ENCODE assay signal across 12 cellular contexts in genomic region chr18:24011095-24011917, GRCh38. TPM values are rescaled to one million over a fixed set of nuclear protein-coding genes. Genes with fewer than 3 reads are reported as not detected.
DNase-seq lines count a peak whose midpoint lies in the region; ATAC-seq and TF ChIP-seq lines count a peak whose summit lies in the region.
"Had no signal": no experiment of that assay in that cellular context is flagged by ENCODE, and none has a peak within 500 bp of the region (broad histone marks: within the 10 kb centered on the region; RNA-seq: fewer than 3 reads in every experiment).

No MANE protein-coding gene starts in this region.

- H3K27ac ChIP-seq in MM.1S (ENCODE audit: low read length) (no peak overlapping the region), spleen (peak overlapping the region; percentile 48 to 84 (median 76)), aorta (ENCODE audit: low read depth in 1 of 2, low read length in 2 of 2) (no peak overlapping the region)
- H3K27ac ChIP-seq: coronary artery had no signal

- H3K4me1 ChIP-seq in MM.1S (ENCODE audit: low read length) (peaks cover 36% of the 10 kb centered on the region), spleen (peaks cover 36 to 84% (median 59%) of the 10 kb centered on the region in 6 donors), aorta (ENCODE audit: control insufficient read depth in 1 of 2, insufficient read depth in 2 of 2, low read length in 2 of 2) (no peaks in the 10 kb centered on the region)

- H3K9me3 Mint-ChIP-seq in activated T-cell treated with anti-CD3 and anti-CD28 coated beads, Interleukin-2, amount 50 U/mL, for 24 hours, result no peaks in the 10 kb centered on the region
- no peaks in the 10 kb centered on the region for H3K9me3 Mint-ChIP-seq in activated naive CD4-positive, alpha-beta T cell treated with anti-CD3 and anti-CD28 coated beads, Interleukin-2, amount 50 U/mL, for 72 hours

- H4K20me1 ChIP-seq in MM.1S (ENCODE audit: insufficient read depth, low read length), result no peaks in the 10 kb centered on the region; the same call in 1 of the 2 replicates

- TF ChIP-seq POLR2A in spleen (IDR thresholded peaks at IDR 0.05), result no peak

- H2AFZ ChIP-seq in MM.1S (ENCODE audit: low read length), result no peak overlapping the region

- peaks cover 15% of the 10 kb centered on the region for H3F3A ChIP-seq in MM.1S (ENCODE audit: insufficient read depth, low read length)

- no peak for ATAC-seq in activated naive CD4-positive, alpha-beta T cell treated with anti-CD3 and anti-CD28 coated beads, Interleukin-2, amount 50 U/mL, for 72 hours
- ATAC-seq in HG03442 (IDR thresholded peaks at IDR 0.05; ENCODE audit: unreplicated experiment) (no peak), aorta (ENCODE audit: low FRiP score) (no peak)
- ATAC-seq: Panc1 had no signal

- peaks cover 34% of the 10 kb centered on the region for H3K27me3 ChIP-seq in MM.1S (replicated peaks; ENCODE audit: insufficient read depth, low read length)
- no peaks in the 10 kb centered on the region for H3K27me3 ChIP-seq in spleen (replicated peaks in 1 of 7)
- no peaks in the 10 kb centered on the region for H3K27me3 ChIP-seq in aorta (ENCODE audit: control insufficient read depth in 1 of 2, insufficient read depth in 2 of 2, low read length in 1 of 2)

- H3K79me2 ChIP-seq in MM.1S (ENCODE audit: low read length), result no peaks in the 10 kb centered on the region

- no peak for DNase-seq in activated T-cell treated with anti-CD3 and anti-CD28 coated beads, Interleukin-2, amount 50 U/mL, for 24 hours
- no peak for DNase-seq in activated T-cell treated with anti-CD3 and anti-CD28 coated beads, Interleukin-2, amount 50 U/mL, for 1 hour
- no peak for DNase-seq in MM.1S
- no peak for DNase-seq in activated naive CD4-positive, alpha-beta T cell treated with anti-CD3 and anti-CD28 coated beads, Interleukin-2, amount 50 U/mL, for 72 hours (ENCODE audit: low spot score in 2 of 2)
- no peak for DNase-seq in spleen
- DNase-seq in head of caudate nucleus, result no peak
- DNase-seq in aorta, result no peak
- DNase-seq: activated CD4-positive, alpha-beta T cell treated with anti-CD3 and anti-CD28 coated beads, Interleukin-2, amount 50 U/mL, for 48 hours; amniotic stem cell had no signal

- H3K36me3 ChIP-seq in MM.1S (replicated peaks; ENCODE audit: insufficient read depth, low read length), result no peaks in the 10 kb centered on the region
- no peaks in the 10 kb centered on the region for H3K36me3 ChIP-seq in spleen
- H3K36me3 ChIP-seq in aorta (ENCODE audit: control insufficient read depth in 1 of 2, insufficient read depth in 2 of 2, low read length in 1 of 2), result no peaks in the 10 kb centered on the region

- peak overlapping the region; percentile 54 for H3K27ac Mint-ChIP-seq in activated T-cell treated with anti-CD3 and anti-CD28 coated beads, Interleukin-2, amount 50 U/mL, for 24 hours
- peak overlapping the region; percentile 65 to 73 for H3K27ac Mint-ChIP-seq in activated naive CD4-positive, alpha-beta T cell treated with anti-CD3 and anti-CD28 coated beads, Interleukin-2, amount 50 U/mL, for 72 hours

- no peaks in the 10 kb centered on the region for H3K9me3 ChIP-seq in MM.1S (replicated peaks; ENCODE audit: insufficient read depth, low read length)
- no peaks in the 10 kb centered on the region for H3K9me3 ChIP-seq in spleen
- no peaks in the 10 kb centered on the region for H3K9me3 ChIP-seq in aorta (ENCODE audit: control insufficient read depth, low read length)

- no peak for TF ChIP-seq CTCF in MM.1S (IDR thresholded peaks at IDR 0.05; ENCODE audit: low read length)
- no peak for TF ChIP-seq CTCF in spleen (IDR thresholded peaks at IDR 0.05 in 8 of 11, conservative IDR thresholded peaks at IDR 0.05 in 3 of 11)

- H3K4me1 Mint-ChIP-seq in activated T-cell treated with anti-CD3 and anti-CD28 coated beads, Interleukin-2, amount 50 U/mL, for 24 hours (ENCODE audit: low read depth), result peaks cover 71% of the 10 kb centered on the region

- intact Hi-C loops in spleen (cut with DNase I; ENCODE audit: low total_unique reads) (loop anchor here (10.0 kb wide), 1 partner anchor 103 kb away; no protein-coding TSS in a partner anchor), head of caudate nucleus (cut with DNase I) (no loop called here), aorta (cut with DNase I) (loop anchor here in 1 of 2 donors (10.0 kb wide), 1 partner anchor 103 kb away; no protein-coding TSS in a partner anchor)

- peak overlapping the region; percentile 42 for H3K4me3 Mint-ChIP-seq in activated T-cell treated with anti-CD3 and anti-CD28 coated beads, Interleukin-2, amount 50 U/mL, for 24 hours

- no peaks in the 10 kb centered on the region for H3K9me2 ChIP-seq in MM.1S (replicated peaks; ENCODE audit: insufficient read depth, low read length)

- H3K27me3 Mint-ChIP-seq in activated T-cell treated with anti-CD3 and anti-CD28 coated beads, Interleukin-2, amount 50 U/mL, for 24 hours, result no peaks in the 10 kb centered on the region

- H3K4me3 ChIP-seq in MM.1S (ENCODE audit: low read length) (no peak overlapping the region), spleen (peak overlapping the region in 1 of 8 donors; percentile 21), aorta (ENCODE audit: low read length in 2 of 2) (no peak overlapping the region)
- H3K4me3 ChIP-seq: coronary artery had no signal

- H3K4me2 ChIP-seq in MM.1S (ENCODE audit: low read depth, low read length), result 0 out of 2 replicates have a peak overlapping the region, but pooled peaks have one; percentile 2

- WGBS in spleen, 5 donors, result 52 to 58% (median 54%) methylated on average over 5 of the region's 5 CpGs
- WGBS in aorta, 2 donors, result 84 to 85% methylated on average over 5 of the region's 5 CpGs

- no peak overlapping the region for H3K9ac ChIP-seq in MM.1S (ENCODE audit: low read length)

- H3K36me3 Mint-ChIP-seq in activated T-cell treated with anti-CD3 and anti-CD28 coated beads, Interleukin-2, amount 50 U/mL, for 24 hours (ENCODE audit: low read depth), result peaks cover 12% of the 10 kb centered on the region
- H3K36me3 Mint-ChIP-seq in activated naive CD4-positive, alpha-beta T cell treated with anti-CD3 and anti-CD28 coated beads, Interleukin-2, amount 50 U/mL, for 72 hours, result peaks cover 6 to 11% of the 10 kb centered on the region in 2 donors

RNA-seq across cellular contexts. Expression of gene TTC39C, which starts 3.2 kb away (rescaled TPM):
- total RNA-seq in activated naive CD4-positive, alpha-beta T cell treated with anti-CD3 and anti-CD28 coated beads, Interleukin-2, amount 50 U/mL, for 72 hours, result 10 to 100 TPM; 44.0 to 46.2 TPM
- total RNA-seq in spleen, result 10 to 100 TPM; 23.2 to 52.3 (median 30.4) TPM
- polyA plus RNA-seq in spleen, result 10 to 100 TPM; 15.4 to 21.8 (median 16.6) TPM
- total RNA-seq in aorta, result 10 to 100 TPM; 13.4 to 21.2 TPM
- 10 to 100 TPM in 1 of 2 donors, 1 to 10 TPM in 1; 2.3 to 14.8 TPM for polyA plus RNA-seq in aorta

Comparison
In these comparisons a context has a peak if more than half of its experiments do, and no peak if none do; other contexts are left out.
1. H3K27ac ChIP-seq: peak in spleen (8 of 8); none in MM.1S (single experiment) and aorta (0 of 2).